2 cellular contexts compared by ENCODE assay signal in the genomic region with DNA sequence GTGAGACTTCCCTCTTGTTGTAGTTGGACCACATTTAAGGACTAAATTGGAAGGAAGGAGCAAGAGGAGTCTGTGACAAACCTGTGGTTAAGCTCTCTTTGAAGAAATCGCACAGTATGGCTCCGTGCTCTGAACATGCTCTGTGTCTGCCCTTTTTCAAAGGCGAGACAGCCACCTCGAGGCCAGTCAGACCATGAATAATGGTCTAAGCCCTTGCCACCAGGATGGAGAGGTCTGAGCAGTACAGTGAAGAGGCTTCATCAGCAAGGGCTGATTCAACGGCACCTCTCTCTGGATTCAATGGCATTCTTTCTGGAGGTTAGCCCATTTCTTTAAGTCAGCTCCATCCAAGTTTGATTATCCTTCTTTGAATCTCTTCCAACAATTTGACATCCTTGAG.
TF ChIP-seq lines count a peak whose summit lies in the region.

No MANE protein-coding gene starts in this region.

TF ChIP-seq in HCT116, 20 proteins besides CTCF, POLR2A, EP300 and RAD21 (continued from another document):
- TF ChIP-seq TCF7L2 (IDR thresholded peaks at IDR 0.05; ENCODE audit: borderline replicate concordance, extremely low read depth, insufficient read depth, insufficient read length) (no peak), EZH2 (IDR thresholded peaks at IDR 0.05) (no peak), REST (IDR thresholded peaks at IDR 0.05; ENCODE audit: low read depth) (no peak), MAX (IDR thresholded peaks at IDR 0.05) (no peak), FOSL1 (IDR thresholded peaks at IDR 0.05; ENCODE audit: low read depth) (no peak), EGR1 (IDR thresholded peaks at IDR 0.05; ENCODE audit: low read depth) (no peak)

TF ChIP-seq in SK-N-SH, 30 proteins besides CTCF, POLR2A, EP300 and RAD21:
- TF ChIP-seq, protein P1, sequence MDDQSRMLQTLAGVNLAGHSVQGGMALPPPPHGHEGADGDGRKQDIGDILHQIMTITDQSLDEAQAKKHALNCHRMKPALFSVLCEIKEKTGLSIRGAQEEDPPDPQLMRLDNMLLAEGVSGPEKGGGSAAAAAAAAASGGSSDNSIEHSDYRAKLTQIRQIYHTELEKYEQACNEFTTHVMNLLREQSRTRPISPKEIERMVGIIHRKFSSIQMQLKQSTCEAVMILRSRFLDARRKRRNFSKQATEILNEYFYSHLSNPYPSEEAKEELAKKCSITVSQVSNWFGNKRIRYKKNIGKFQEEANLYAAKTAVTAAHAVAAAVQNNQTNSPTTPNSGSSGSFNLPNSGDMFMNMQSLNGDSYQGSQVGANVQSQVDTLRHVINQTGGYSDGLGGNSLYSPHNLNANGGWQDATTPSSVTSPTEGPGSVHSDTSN (IDR thresholded peaks at IDR 0.05), result 0 out of 2 replicates have a peak, but pooled peaks have one; percentile 19
- TF ChIP-seq FOSL2 (IDR thresholded peaks at IDR 0.05; ENCODE audit: borderline replicate concordance, low read depth), result no peak
- TF ChIP-seq TCF12 (IDR thresholded peaks at IDR 0.05), result 0 out of 2 replicates have a peak, but pooled peaks have one; percentile 6
- no peak for TF ChIP-seq YY1 (IDR thresholded peaks at IDR 0.05; ENCODE audit: low read depth)
- TF ChIP-seq RFX5 (IDR thresholded peaks at IDR 0.05; ENCODE audit: low read length), result no peak
